22 cellular contexts compared by ENCODE assay signal in the genomic region with DNA sequence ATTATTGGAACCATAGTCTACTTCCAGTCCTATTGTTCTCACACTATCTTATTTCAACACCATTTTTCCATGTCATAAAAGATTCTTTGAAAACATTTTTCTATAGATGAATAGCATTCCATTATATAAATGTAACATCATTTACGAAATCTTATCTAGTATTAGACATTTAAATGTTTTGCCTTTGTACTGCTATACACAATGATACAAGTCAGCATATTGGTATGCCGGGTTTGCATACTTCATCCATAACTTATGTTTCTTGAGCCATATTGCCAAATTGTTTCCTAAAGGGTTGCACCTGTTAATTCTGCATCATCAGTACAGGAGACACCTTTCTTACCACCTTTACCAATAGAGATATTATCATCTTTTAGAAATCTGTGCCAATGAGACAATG.
"Had no signal": no experiment of that assay in that cellular context is flagged by ENCODE, and none has a peak within 500 bp of the region (broad histone marks: within the 10 kb centered on the region; RNA-seq: fewer than 3 reads in every experiment).

No MANE protein-coding gene starts in this region.

- H3K4me2 ChIP-seq: smooth muscle cell had no signal

- H3K4me1 ChIP-seq: stomach, suprapubic skin had no signal

- H3K4me3 ChIP-seq: heart right ventricle, lung, smooth muscle cell, stomach, suprapubic skin, tibial nerve had no signal

- H3K27me3 ChIP-seq: heart right ventricle, stomach, suprapubic skin, tibial nerve had no signal

- H3K27ac ChIP-seq: heart right ventricle, stomach, suprapubic skin, tibial nerve had no signal

- ATAC-seq: activated CD4-positive, alpha-beta T cell treated with anti-CD3 and anti-CD28 coated beads for 36 hours; activated T-cell treated with anti-CD3 and anti-CD28 coated beads, Interleukin-2, amount 50 U/mL, for 4 hours; esophagus mucosa; heart right ventricle; natural killer cell; sciatic nerve; stimulated activated memory B cell treated with anti-CD40 and anti-IgM and Interleukin-4, amounts not matched to agents 10 μg/mL and 1 μg/mL and 100 μg/mL, for 72 hours had no signal

- H3K9me3 ChIP-seq: heart right ventricle, stomach, suprapubic skin, tibial nerve had no signal

- DNase-seq: activated B cell treated with CpG ODN at 0.5 μM for 24 hours; activated CD4-positive, alpha-beta T cell treated with anti-CD3 and anti-CD28 coated beads for 36 hours; activated CD4-positive, alpha-beta T cell treated with anti-CD3 and anti-CD28 coated beads, Interleukin-2, amount 50 U/mL, for 48 hours; activated CD8-positive, alpha-beta memory T cell treated with anti-CD3 and anti-CD28 coated beads, Interleukin-2, amount 50 U/mL, for 48 hours; activated naive CD4-positive, alpha-beta T cell; activated naive CD8-positive, alpha-beta T cell treated with anti-CD3 and anti-CD28 coated beads for 36 hours; activated T-cell treated with anti-CD3 and anti-CD28 coated beads, Interleukin-2, amount 50 U/mL, for 4 hours; amygdala; caudate nucleus; effector memory CD4-positive, alpha-beta T cell; heart right ventricle; natural killer cell; stimulated activated CD4-positive, alpha-beta T cell treated with anti-CD3 and anti-CD28 coated beads, Interleukin-15, amount 100 ng/mL, for 24 hours; stomach; T1000 had no signal
